In genomic region chr11:65225284-65226102, GRCh38 we compare ENCODE assay signal across 8 cellular contexts. TPM values are rescaled to one million over a fixed set of nuclear protein-coding genes. Genes with fewer than 3 reads are reported as not detected.
DNase-seq lines count a peak whose midpoint lies in the region; ATAC-seq, FAIRE-seq and TF ChIP-seq lines count a peak whose summit lies in the region.

No MANE protein-coding gene starts in this region.

- 12 to 14% methylated on average over 25 to 42 of the region's 42 CpGs for WGBS in thyroid gland, 2 donors

- peaks cover 5% of the 10 kb centered on the region for H3K36me3 ChIP-seq in neutrophil
- no peaks in the 10 kb centered on the region for H3K36me3 ChIP-seq in thyroid gland

- H3K27ac ChIP-seq in neutrophil (peak overlapping the region; percentile 72), thyroid gland (peak overlapping the region in 1 of 3 donors; percentile 26)

- H3K9me3 ChIP-seq in neutrophil (no peaks in the 10 kb centered on the region), thyroid gland (no peaks in the 10 kb centered on the region)

- H3K27me3 ChIP-seq in neutrophil: no peaks in the 10 kb centered on the region
- no peaks in the 10 kb centered on the region for H3K27me3 ChIP-seq in thyroid gland

- no peak for ATAC-seq in GM19023 (IDR thresholded peaks at IDR 0.05; ENCODE audit: unreplicated experiment)

- peak; percentile 53 for TF ChIP-seq CTCF in GM10248 (IDR thresholded peaks at IDR 0.05; ENCODE audit: control extremely low read depth, extremely low read depth, low read depth, missing control alignments)
- peak; percentile 22 for TF ChIP-seq CTCF in neutrophil (IDR thresholded peaks at IDR 0.05)
- peak in 5 of 6 experiments; percentile 22 to 71 (median 55) for TF ChIP-seq CTCF in thyroid gland (IDR thresholded peaks at IDR 0.05)

- DNase-seq in GM10248 (ENCODE audit: extremely low spot score): peak; percentile 84
- DNase-seq in NOMO-1 treated with DMSO at 0.1 percent for 48 hours (lab: John Stamatoyannopoulos, UW; ENCODE audit: unreplicated experiment): peak; percentile 32
- DNase-seq in activated effector memory CD4-positive, alpha-beta T cell treated with Interleukin-2 at 50 U/mL for 16 hours: peak; percentile 33
- peak; percentile 53 to 74 for DNase-seq in frontal cortex (ENCODE audit: low spot score in 2 of 2)
- peak; percentile 75 to 77 for DNase-seq in thyroid gland
- no peak for DNase-seq in COLO668 (lab: John Stamatoyannopoulos, UW; ENCODE audit: unreplicated experiment)

- H3K4me1 ChIP-seq in neutrophil (ENCODE audit: control insufficient read depth in 1 of 2, insufficient read depth in 1 of 2, low read depth in 1 of 2, low read length in 1 of 2) (peaks cover 55 to 58% of the 10 kb centered on the region in 2 experiments), thyroid gland (peaks cover 6 to 9% of the 10 kb centered on the region in 2 donors)

- POLR2A ChIA-PET in GM10248 (lab: Yijun Ruan, JAX): interaction anchor here (0.6 kb wide), 1 partner anchor 211 kb away, joined by 3 read pairs; the partner anchor contains the start of gene ARL2

- intact Hi-C loops in thyroid gland (cut with DNase I): no loop called here

- no peak for FAIRE-seq in frontal cortex (lab: Jason Lieb, UNC)

- TF ChIP-seq POLR2A in thyroid gland (IDR thresholded peaks at IDR 0.05): no peak

- CTCF ChIA-PET in GM10248 (lab: Yijun Ruan, JAX): interaction anchor here (0.7 to 5.6 kb wide), 31 partner anchors 11 to 378 kb away, joined by 3 to 60 read pairs (median 4); partner anchors contain the start of genes BATF2, CDC42EP2, DPF2 and SPDYC

- H3K4me3 ChIP-seq in neutrophil (ENCODE audit: low read depth in 1 of 2, low read length in 1 of 2): peak overlapping the region; percentile 68 to 72
- peak overlapping the region in 2 of 3 donors; percentile 12 to 21 for H3K4me3 ChIP-seq in thyroid gland (replicated peaks in 1 of 3)

RNA-seq across cellular contexts. Expression of gene POLA2, which starts 36.3 kb away (rescaled TPM):
- total RNA-seq in frontal cortex: 2.9 TPM
- 10 to 100 TPM in 2 of 4 donors, 1 to 10 TPM in 2; 7.6 to 11.3 (median 10.4) TPM for total RNA-seq in thyroid gland

RNA-seq across cellular contexts. Expression of gene CAPN1, which starts 43.8 kb away (rescaled TPM):
- 48.5 TPM for total RNA-seq in frontal cortex
- 100 to 1,000 TPM; 265 to 519 (median 340) TPM for total RNA-seq in thyroid gland

RNA-seq across cellular contexts. Expression of gene SPDYC, which starts 55.5 kb away (rescaled TPM):
- total RNA-seq in frontal cortex (not detected), thyroid gland (not detected)
